Comparison of ENCODE assay signal across 14 cellular contexts in genomic region chr6:28695671-28696537, GRCh38.
DNase-seq lines count a peak whose midpoint lies in the region; ATAC-seq and TF ChIP-seq lines count a peak whose summit lies in the region.
"Had no signal": no experiment of that assay in that cellular context is flagged by ENCODE, and none has a peak within 500 bp of the region (broad histone marks: within the 10 kb centered on the region; RNA-seq: fewer than 3 reads in every experiment).

No MANE protein-coding gene starts in this region.

- 95 to 96% methylated on average over 21 to 27 of the region's 27 CpGs for WGBS in endodermal cell (ENCODE audit: insufficient coverage in 1 of 2, insufficient read length in 1 of 2), 2 experiments

- peak in 1 of 2 donors; percentile 8 for DNase-seq in activated T-cell treated with anti-CD3 and anti-CD28 coated beads, Interleukin-2, amount 50 U/mL, for 72 hours
- DNase-seq in activated T-cell treated with anti-CD3 and anti-CD28 coated beads for 4 hours (no peak), SK-MEL-5 (ENCODE audit: low read depth, low spot score) (peak; percentile 19), epithelial cell of proximal tubule (ENCODE audit: low read depth) (no peak), retinal pigment epithelial cell (ENCODE audit: low read depth) (no peak), activated gamma-delta T cell (lab: John Stamatoyannopoulos, UW) (no peak), endodermal cell (no peak), caudate nucleus (lab: John Stamatoyannopoulos, UW) (no peak)
- DNase-seq: central memory CD4-positive, alpha-beta T cell; midbrain; NCI-H2107; posterior cingulate gyrus; stimulated activated CD4-positive, alpha-beta T cell treated with anti-CD3 and anti-CD28 coated beads, Interleukin-2, amount 100 ng/mL, for 24 hours had no signal

- in situ Hi-C loops in SK-MEL-5 (cut with HindIII; ENCODE audit: low pct_unique_long_range_greater_than_20kb, low sequenced_read_pairs): no loop called here

- no peaks in the 10 kb centered on the region for H3K9me3 ChIP-seq in endodermal cell (ENCODE audit: control insufficient read depth, low read length)

- peaks cover 32% of the 10 kb centered on the region for H3K4me1 Mint-ChIP-seq in activated T-cell treated with anti-CD3 and anti-CD28 coated beads, Interleukin-2, amount 50 U/mL, for 72 hours (ENCODE audit: low read depth)
- H3K4me1 Mint-ChIP-seq in endodermal cell: peaks cover 55% of the 10 kb centered on the region

- peaks cover 9% of the 10 kb centered on the region for H3K4me1 ChIP-seq in endodermal cell (ENCODE audit: control insufficient read depth, insufficient read depth, low read length)

- no peaks in the 10 kb centered on the region for H3K9me3 Mint-ChIP-seq in activated T-cell treated with anti-CD3 and anti-CD28 coated beads, Interleukin-2, amount 50 U/mL, for 72 hours
- no peaks in the 10 kb centered on the region for H3K9me3 Mint-ChIP-seq in endodermal cell

- H3K27me3 Mint-ChIP-seq in activated T-cell treated with anti-CD3 and anti-CD28 coated beads, Interleukin-2, amount 50 U/mL, for 72 hours (ENCODE audit: low read depth): peaks cover 99% of the 10 kb centered on the region
- H3K27me3 Mint-ChIP-seq in endodermal cell (ENCODE audit: insufficient read depth): peaks cover 35% of the 10 kb centered on the region

- H3K36me3 Mint-ChIP-seq in activated T-cell treated with anti-CD3 and anti-CD28 coated beads, Interleukin-2, amount 50 U/mL, for 72 hours (ENCODE audit: insufficient read depth in 2 of 2): peaks cover 3 to 12% of the 10 kb centered on the region in 2 donors
- H3K36me3 Mint-ChIP-seq in endodermal cell (ENCODE audit: low read depth): peaks cover 6% of the 10 kb centered on the region

- peak overlapping the region; percentile 42 for H3K4me3 ChIP-seq in epithelial cell of proximal tubule (ENCODE audit: low read depth, low read length)
- H3K4me3 ChIP-seq in retinal pigment epithelial cell (ENCODE audit: low read length): peak overlapping the region; percentile 41
- no peak overlapping the region for H3K4me3 ChIP-seq in endodermal cell (ENCODE audit: low read length)

- H3K4me3 Mint-ChIP-seq in activated T-cell treated with anti-CD3 and anti-CD28 coated beads, Interleukin-2, amount 50 U/mL, for 72 hours: peak overlapping the region; percentile 70 to 79
- H3K4me3 Mint-ChIP-seq in endodermal cell: no peak overlapping the region

- ATAC-seq in activated T-cell treated with anti-CD3 and anti-CD28 coated beads, Interleukin-2, amount 50 U/mL, for 72 hours (replicated peaks in 1 of 2): peak; percentile 46 to 47
- ATAC-seq: activated CD4-positive, CD25-positive, alpha-beta regulatory T cell treated with anti-CD3 and anti-CD28 coated beads, Interleukin-2, amount 50 U/mL, for 24 hours had no signal

- H3K36me3 ChIP-seq in endodermal cell (ENCODE audit: control insufficient read depth, insufficient read depth, low read length): no peaks in the 10 kb centered on the region

- H3K27ac Mint-ChIP-seq in activated T-cell treated with anti-CD3 and anti-CD28 coated beads, Interleukin-2, amount 50 U/mL, for 72 hours: peak overlapping the region; percentile 82
- H3K27ac Mint-ChIP-seq in endodermal cell: no peak overlapping the region

- TF ChIP-seq CTCF in epithelial cell of proximal tubule (conservative IDR thresholded peaks at IDR 0.05; ENCODE audit: low read depth, low read length) (no peak), retinal pigment epithelial cell (conservative IDR thresholded peaks at IDR 0.05; ENCODE audit: low read depth, low read length) (no peak), endodermal cell (conservative IDR thresholded peaks at IDR 0.05) (no peak)

- H3K27ac ChIP-seq in endodermal cell (ENCODE audit: low read depth, low read length) (no peak overlapping the region), caudate nucleus (ENCODE audit: low read depth, low read length) (no peak overlapping the region)

- no peaks in the 10 kb centered on the region for H3K27me3 ChIP-seq in endodermal cell (ENCODE audit: control insufficient read depth, insufficient read depth, low read length, poor library complexity, severe bottlenecking)

- H3K9ac ChIP-seq in endodermal cell (ENCODE audit: extremely low read depth, low read length, poor library complexity, severe bottlenecking): no peak overlapping the region
